ENCODE assay signal across 8 cellular contexts in genomic region chr2:48471048-48471474, GRCh38. TPM values are rescaled to one million over a fixed set of nuclear protein-coding genes. Genes with fewer than 3 reads are reported as not detected.
DNase-seq lines count a peak whose midpoint lies in the region; ATAC-seq and TF ChIP-seq lines count a peak whose summit lies in the region.

No MANE protein-coding gene starts in this region.

- peaks cover 0 to 29% (median 16%) of the 10 kb centered on the region in 4 donors for H3K36me3 ChIP-seq in sigmoid colon

- no peak for TF ChIP-seq EP300 in sigmoid colon (IDR thresholded peaks at IDR 0.05)

- no peaks in the 10 kb centered on the region for H3K27me3 ChIP-seq in sigmoid colon

- peak; percentile 54 to 82 (median 76) for TF ChIP-seq CTCF in sigmoid colon (IDR thresholded peaks at IDR 0.05)

- DNase-seq in NCI-H146 (lab: John Stamatoyannopoulos, UW), result peak; percentile 20
- no peak for DNase-seq in NCI-H146 treated with DMSO at 0.1 percent for 48 hours (lab: John Stamatoyannopoulos, UW; ENCODE audit: unreplicated experiment)
- DNase-seq in SW480 (ENCODE audit: low spot score), result peak; percentile 60
- no peak for DNase-seq in left cardiac atrium
- no peak for DNase-seq in sigmoid colon
- no peak for DNase-seq in stimulated activated CD4-positive, alpha-beta T cell treated with anti-CD3 and anti-CD28 coated beads, Interleukin-4, amount 100 ng/mL, for 24 hours

- peaks cover 0 to 52% (median 23%) of the 10 kb centered on the region in 4 donors for H3K4me1 ChIP-seq in sigmoid colon

- no peak for TF ChIP-seq POLR2A in sigmoid colon (IDR thresholded peaks at IDR 0.05)

- H3K4me3 ChIP-seq in sigmoid colon, result no peak overlapping the region

- H3K27ac ChIP-seq in sigmoid colon, result peak overlapping the region; percentile 70 to 91 (median 82)

- no peaks in the 10 kb centered on the region for H3K9me3 ChIP-seq in sigmoid colon

- WGBS in sigmoid colon, 2 donors, result 53 to 66% methylated on average over 4 of the region's 4 CpGs

- ATAC-seq in left cardiac atrium (peak; percentile 62 to 80), HG02981 (IDR thresholded peaks at IDR 0.05; ENCODE audit: unreplicated experiment) (no peak), HG03097 (IDR thresholded peaks at IDR 0.05; ENCODE audit: low FRiP score, unreplicated experiment) (no peak)

- intact Hi-C loops in left cardiac atrium (cut with DNase I), result loop anchor here in 1 of 2 donors (10.0 kb wide), 1 partner anchor 114 kb away; no protein-coding TSS in a partner anchor
- intact Hi-C loops in sigmoid colon (cut with DNase I), result loop anchor here (2.0 kb wide), 2 partner anchors 60 to 118 kb away; partner anchors contain the start of gene STON1

RNA-seq across cellular contexts. Expression of gene PPP1R21, which starts 30.5 kb away (rescaled TPM):
- 10 to 100 TPM; 11.5 to 17.1 TPM for total RNA-seq in left cardiac atrium
- total RNA-seq in sigmoid colon, result 10 to 100 TPM; 34.4 to 79.2 (median 51.6) TPM
- 10 to 100 TPM; 16.5 to 27.0 (median 16.9) TPM for polyA plus RNA-seq in sigmoid colon

RNA-seq across cellular contexts. Expression of gene STON1, which starts 58.9 kb away (rescaled TPM):
- total RNA-seq in left cardiac atrium (10 to 100 TPM; 16.7 to 19.1 TPM), sigmoid colon (100 to 1,000 TPM; 121 to 218 (median 188) TPM)
- 1 to 10 TPM; 1.8 to 6.1 (median 1.8) TPM for polyA plus RNA-seq in sigmoid colon

Comparison
In these comparisons a context has a peak if more than half of its experiments do, and no peak if none do; other contexts are left out.
1. DNase-seq: peak in NCI-H146 (single experiment) and SW480 (single experiment); none in NCI-H146 treated with DMSO at 0.1 percent for 48 hours (single experiment), left cardiac atrium (single experiment), sigmoid colon (single experiment) and stimulated activated CD4-positive, alpha-beta T cell treated with anti-CD3 and anti-CD28 coated beads, Interleukin-4, amount 100 ng/mL, for 24 hours (single experiment).
2. ATAC-seq: peak in left cardiac atrium (2 of 2); none in HG02981 (single experiment) and HG03097 (single experiment).
3. RNA of gene STON1, which starts 58.9 kb away (total RNA-seq): 121 to 218 TPM in sigmoid colon; 16.7 to 19.1 TPM in left cardiac atrium; every median in the first group is over 4 times any median in the second.